In the genomic region with DNA sequence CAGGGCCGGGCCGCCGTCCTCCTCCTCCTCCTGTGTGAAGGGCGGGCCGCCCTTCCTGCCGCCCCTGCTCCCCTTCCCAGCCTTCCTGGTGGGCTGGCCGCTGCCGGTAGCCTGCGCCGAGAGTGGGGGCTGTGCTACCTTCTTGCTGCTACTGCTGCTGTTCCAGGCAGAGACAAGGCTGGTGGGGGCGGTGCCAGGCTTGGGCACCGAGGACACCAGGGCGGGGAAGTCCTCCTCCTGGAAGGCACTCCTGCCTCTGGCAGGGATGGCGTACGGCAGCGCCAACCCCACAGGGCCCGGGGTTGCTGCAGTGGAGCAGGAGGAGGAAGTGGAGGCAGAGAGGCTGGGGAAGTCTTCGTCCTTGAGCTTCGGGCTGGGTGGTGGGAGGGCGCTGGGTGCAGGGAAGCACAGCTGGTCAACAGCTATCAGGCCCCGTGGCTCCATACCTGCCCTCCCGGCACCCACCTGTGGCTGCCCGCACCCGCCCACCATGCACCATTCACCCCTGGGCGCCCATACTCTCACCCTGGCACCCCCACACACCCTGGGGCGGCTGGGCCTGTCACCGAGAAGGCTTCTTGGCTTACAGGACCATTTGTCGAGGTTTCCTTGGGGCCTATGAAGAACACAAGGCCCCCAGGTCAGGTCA, we compare ENCODE assay signal across 27 cellular contexts. TPM values are rescaled to one million over a fixed set of nuclear protein-coding genes. Genes with fewer than 3 reads are reported as not detected.
"Had no signal": no experiment of that assay in that cellular context is flagged by ENCODE, and none has a peak within 500 bp of the region (broad histone marks: within the 10 kb centered on the region; RNA-seq: fewer than 3 reads in every experiment).

No MANE protein-coding gene starts in this region.

- H3K27ac ChIP-seq: ascending aorta, brain microvascular endothelial cell, foreskin keratinocyte, lower lobe of right lung, transverse colon had no signal

- H3K9me3 ChIP-seq: adrenal gland, ascending aorta, lower lobe of right lung, transverse colon had no signal

- ATAC-seq: activated T-cell treated with anti-CD3 and anti-CD28 coated beads, Interleukin-2, amount 50 U/mL, for 4 hours; foreskin keratinocyte; left lobe of liver; lower lobe of right lung; sciatic nerve; stimulated activated naive B cell treated with anti-CD40 and anti-IgM and Interleukin-4, amounts not matched to agents 10 μg/mL and 1 μg/mL and 100 μg/mL, for 72 hours had no signal

- H3K4me1 ChIP-seq: foreskin keratinocyte had no signal

- DNase-seq: activated CD8-positive, alpha-beta memory T cell treated with anti-CD3 and anti-CD28 coated beads, Interleukin-2, amount 50 U/mL, for 48 hours; activated naive CD4-positive, alpha-beta T cell; activated T-cell treated with anti-CD3 and anti-CD28 coated beads, Interleukin-2, amount 50 U/mL, for 4 hours; adrenal gland; brain microvascular endothelial cell; central memory CD4-positive, alpha-beta T cell; dermis blood vessel endothelial cell; effector CD8-positive, alpha-beta T cell; foreskin keratinocyte; naive B cell; occipital lobe; small intestine; stimulated activated CD4-positive, alpha-beta T cell treated with anti-CD3 and anti-CD28 coated beads, Interleukin-2, amount 100 ng/mL, for 48 hours; stimulated activated CD8-positive, alpha-beta memory T cell treated with anti-CD3 and anti-CD28 coated beads, Interleukin-4, amount 100 ng/mL, for 48 hours; stimulated activated naive B cell treated with anti-CD40 and anti-IgM and Interleukin-4, amounts not matched to agents 10 μg/mL and 1 μg/mL and 100 μg/mL, for 72 hours; T-helper 9 cell; transverse colon had no signal

- FAIRE-seq: small intestine, urothelium cell line had no signal

- H3K4me3 ChIP-seq: adrenal gland, ascending aorta, lower lobe of right lung, transverse colon had no signal

- H3K27me3 ChIP-seq: adrenal gland, ascending aorta, brain microvascular endothelial cell, foreskin keratinocyte, transverse colon had no signal

RNA-seq across cellular contexts. Expression of gene SYNGR3, which starts 10.2 kb away (rescaled TPM):
- total RNA-seq: mesenteric fat pad had no signal

RNA-seq across cellular contexts. Expression of gene NOXO1, which starts 18.7 kb away (rescaled TPM):
- total RNA-seq: ascending aorta, mesenteric fat pad, posterior vena cava, renal cortical epithelial cell, sciatic nerve had no signal

RNA-seq across cellular contexts. Expression of gene NPW, which starts 19.6 kb away (rescaled TPM):
- total RNA-seq: ascending aorta, kidney epithelial cell, lower lobe of right lung, occipital lobe, posterior vena cava had no signal
- polyA plus RNA-seq: neural cell had no signal
